Comparison of ENCODE assay signal across 13 cellular contexts in genomic region chr9:79224672-79225433, GRCh38.
DNase-seq lines count a peak whose midpoint lies in the region; TF ChIP-seq lines count a peak whose summit lies in the region.
"Had no signal": no experiment of that assay in that cellular context is flagged by ENCODE, and none has a peak within 500 bp of the region (broad histone marks: within the 10 kb centered on the region; RNA-seq: fewer than 3 reads in every experiment).

No MANE protein-coding gene starts in this region.

- DNase-seq in AML-193 (lab: John Stamatoyannopoulos, UW) (peak; percentile 8 to 25), Kasumi-1 (lab: John Stamatoyannopoulos, UW) (peak; percentile 7 to 17), brain microvascular endothelial cell (peak; percentile 89), kidney tubule cell (ENCODE audit: low spot score) (peak; percentile 32), inferior parietal cortex (ENCODE audit: extremely low spot score) (no peak), NCI-H526 treated with DMSO at 0.1 percent for 48 hours (lab: John Stamatoyannopoulos, UW) (no peak), Ammon's horn (ENCODE audit: low spot score) (no peak)
- DNase-seq in stimulated activated CD4-positive, alpha-beta T cell treated with anti-CD3 and anti-CD28 coated beads, Interleukin-2, amount 100 ng/mL, for 48 hours, result no peak
- DNase-seq: caudate nucleus, erythroblast, left cardiac atrium, NCI-H510A had no signal

- H3K4me3 ChIP-seq in brain microvascular endothelial cell (ENCODE audit: low read depth, low read length), result no peak overlapping the region
- H3K4me3 ChIP-seq: SK-N-MC had no signal

- in situ Hi-C loops in brain microvascular endothelial cell (cut with HindIII; ENCODE audit: low pct_ligation_motif_present, low sequenced_read_pairs), result no loop called here

- H3K36me3 ChIP-seq in brain microvascular endothelial cell (replicated peaks), result no peaks in the 10 kb centered on the region

- no peaks in the 10 kb centered on the region for H3K27me3 ChIP-seq in brain microvascular endothelial cell (replicated peaks)

- H3K27ac ChIP-seq in brain microvascular endothelial cell, result no peak overlapping the region
- H3K27ac ChIP-seq: SK-N-MC had no signal

- TF ChIP-seq CTCF in brain microvascular endothelial cell (IDR thresholded peaks at IDR 0.05; ENCODE audit: low read depth, low read length, missing control alignments), result no peak

Comparison
In these comparisons a context has a peak if more than half of its experiments do, and no peak if none do; other contexts are left out.
1. DNase-seq: peak in AML-193 (2 of 2), Kasumi-1 (2 of 2), brain microvascular endothelial cell (single experiment) and kidney tubule cell (single experiment); none in inferior parietal cortex (single experiment), NCI-H526 treated with DMSO at 0.1 percent for 48 hours (single experiment), stimulated activated CD4-positive, alpha-beta T cell treated with anti-CD3 and anti-CD28 coated beads, Interleukin-2, amount 100 ng/mL, for 48 hours (0 of 2) and Ammon's horn (single experiment).